In genomic region chr5:152901754-152902153, GRCh38 we compare ENCODE assay signal across 29 cellular contexts.
"Had no signal": no experiment of that assay in that cellular context is flagged by ENCODE, and none has a peak within 500 bp of the region (broad histone marks: within the 10 kb centered on the region; RNA-seq: fewer than 3 reads in every experiment).

No MANE protein-coding gene starts in this region.

- H3K27me3 ChIP-seq: stomach, suprapubic skin, testis, thyroid gland, tibial artery, tibial nerve, transverse colon, upper lobe of left lung, upper lobe of right lung, uterus, vagina had no signal

- H3K27ac ChIP-seq: stomach, suprapubic skin, testis, thoracic aorta, thyroid gland, tibial artery, tibial nerve, transverse colon, upper lobe of left lung, upper lobe of right lung, uterus, vagina had no signal

- H3K27ac Mint-ChIP-seq: stimulated activated effector memory CD8-positive, alpha-beta T cell treated with anti-CD3 and anti-CD28 coated beads, Interleukin-12 subunit alpha, Interleukin-12 subunit beta, amount 100 ng/mL, for 72 hours; stimulated activated memory B cell treated with anti-CD40 and anti-IgM and Interleukin-4, amounts not matched to agents 10 μg/mL and 1 μg/mL and 100 μg/mL, for 72 hours; stimulated activated naive B cell treated with anti-CD40 and anti-IgM and Interleukin-4, amounts not matched to agents 10 μg/mL and 1 μg/mL and 100 μg/mL, for 72 hours; stimulated activated naive CD8-positive, alpha-beta T cell treated with anti-CD3 and anti-CD28 coated beads, Interleukin-15, amount 100 ng/mL, for 72 hours; stimulated activated naive CD8-positive, alpha-beta T cell treated with anti-CD3 and anti-CD28 coated beads, Interleukin-15, Interleukin-2, amounts not matched to agents 100 ng/mL and 50 ng/mL, for 24 hours; type B pancreatic cell had no signal

- H3K4me3 ChIP-seq: stomach, suprapubic skin, testis, thoracic aorta, thyroid gland, tibial artery, tibial nerve, transverse colon, upper lobe of left lung, upper lobe of right lung, uterus, vagina had no signal

- H3K4me1 Mint-ChIP-seq: stimulated activated effector memory CD8-positive, alpha-beta T cell treated with anti-CD3 and anti-CD28 coated beads, Interleukin-12 subunit alpha, Interleukin-12 subunit beta, amount 100 ng/mL, for 72 hours; stimulated activated memory B cell treated with anti-CD40 and anti-IgM and Interleukin-4, amounts not matched to agents 10 μg/mL and 1 μg/mL and 100 μg/mL, for 72 hours; stimulated activated naive B cell treated with anti-CD40 and anti-IgM and Interleukin-4, amounts not matched to agents 10 μg/mL and 1 μg/mL and 100 μg/mL, for 72 hours; stimulated activated naive CD8-positive, alpha-beta T cell treated with anti-CD3 and anti-CD28 coated beads, Interleukin-15, amount 100 ng/mL, for 72 hours had no signal

- H3K4me3 Mint-ChIP-seq: stimulated activated effector memory CD8-positive, alpha-beta T cell treated with anti-CD3 and anti-CD28 coated beads, Interleukin-12 subunit alpha, Interleukin-12 subunit beta, amount 100 ng/mL, for 72 hours; stimulated activated memory B cell treated with anti-CD40 and anti-IgM and Interleukin-4, amounts not matched to agents 10 μg/mL and 1 μg/mL and 100 μg/mL, for 72 hours; stimulated activated naive B cell treated with anti-CD40 and anti-IgM and Interleukin-4, amounts not matched to agents 10 μg/mL and 1 μg/mL and 100 μg/mL, for 72 hours; stimulated activated naive CD8-positive, alpha-beta T cell treated with anti-CD3 and anti-CD28 coated beads, Interleukin-15, amount 100 ng/mL, for 72 hours; stimulated activated naive CD8-positive, alpha-beta T cell treated with anti-CD3 and anti-CD28 coated beads, Interleukin-15, Interleukin-2, amounts not matched to agents 100 ng/mL and 50 ng/mL, for 24 hours; type B pancreatic cell had no signal

- H3K9me3 ChIP-seq: stomach, suprapubic skin, testis, thoracic aorta, thyroid gland, tibial artery, tibial nerve, transverse colon, upper lobe of left lung, upper lobe of right lung, uterus, vagina had no signal

- H3K27me3 Mint-ChIP-seq: stimulated activated memory B cell treated with anti-CD40 and anti-IgM and Interleukin-4, amounts not matched to agents 10 μg/mL and 1 μg/mL and 100 μg/mL, for 72 hours; stimulated activated naive B cell treated with anti-CD40 and anti-IgM and Interleukin-4, amounts not matched to agents 10 μg/mL and 1 μg/mL and 100 μg/mL, for 72 hours; stimulated activated naive CD8-positive, alpha-beta T cell treated with anti-CD3 and anti-CD28 coated beads, Interleukin-15, amount 100 ng/mL, for 72 hours; stimulated activated naive CD8-positive, alpha-beta T cell treated with anti-CD3 and anti-CD28 coated beads, Interleukin-15, Interleukin-2, amounts not matched to agents 100 ng/mL and 50 ng/mL, for 24 hours; type B pancreatic cell had no signal

- FAIRE-seq: urothelium cell line had no signal

- H3K9me3 Mint-ChIP-seq: stimulated activated memory B cell treated with anti-CD40 and anti-IgM and Interleukin-4, amounts not matched to agents 10 μg/mL and 1 μg/mL and 100 μg/mL, for 72 hours; stimulated activated naive B cell treated with anti-CD40 and anti-IgM and Interleukin-4, amounts not matched to agents 10 μg/mL and 1 μg/mL and 100 μg/mL, for 72 hours; stimulated activated naive CD8-positive, alpha-beta T cell treated with anti-CD3 and anti-CD28 coated beads, Interleukin-15, Interleukin-2, amounts not matched to agents 100 ng/mL and 50 ng/mL, for 24 hours; type B pancreatic cell had no signal

- ATAC-seq: stimulated activated effector memory CD8-positive, alpha-beta T cell treated with anti-CD3 and anti-CD28 coated beads, Interleukin-12 subunit alpha, Interleukin-12 subunit beta, amount 100 ng/mL, for 72 hours; stimulated activated memory B cell treated with anti-CD40 and anti-IgM and Interleukin-4, amounts not matched to agents 10 μg/mL and 1 μg/mL and 100 μg/mL, for 72 hours; stimulated activated naive B cell treated with anti-CD40 and anti-IgM and Interleukin-4, amounts not matched to agents 10 μg/mL and 1 μg/mL and 100 μg/mL, for 72 hours; stimulated activated naive CD8-positive, alpha-beta T cell treated with anti-CD3 and anti-CD28 coated beads, Interleukin-15, amount 100 ng/mL, for 72 hours; stimulated activated naive CD8-positive, alpha-beta T cell treated with anti-CD3 and anti-CD28 coated beads, Interleukin-15, Interleukin-2, amounts not matched to agents 100 U/mL and 50 U/mL, for 24 hours; upper lobe of right lung had no signal

- H3K36me3 Mint-ChIP-seq: stimulated activated effector memory CD8-positive, alpha-beta T cell treated with anti-CD3 and anti-CD28 coated beads, Interleukin-12 subunit alpha, Interleukin-12 subunit beta, amount 100 ng/mL, for 72 hours; stimulated activated memory B cell treated with anti-CD40 and anti-IgM and Interleukin-4, amounts not matched to agents 10 μg/mL and 1 μg/mL and 100 μg/mL, for 72 hours; stimulated activated naive B cell treated with anti-CD40 and anti-IgM and Interleukin-4, amounts not matched to agents 10 μg/mL and 1 μg/mL and 100 μg/mL, for 72 hours; type B pancreatic cell had no signal

- DNase-seq: stimulated activated CD4-positive, alpha-beta T cell treated with anti-CD3 and anti-CD28 coated beads, Interleukin-2, amount 100 ng/mL, for 48 hours; stimulated activated CD4-positive, alpha-beta T cell treated with anti-CD3 and anti-CD28 coated beads, Interleukin-4, amount 100 ng/mL, for 1 hour; stimulated activated CD4-positive, alpha-beta T cell treated with anti-CD3 and anti-CD28 coated beads, Interleukin-4, amount 100 ng/mL, for 24 hours; stimulated activated CD4-positive, alpha-beta T cell treated with anti-CD3 and anti-CD28 coated beads, Interleukin-4, amount 100 ng/mL, for 4 hours; stimulated activated CD8-positive, alpha-beta memory T cell treated with anti-CD3 and anti-CD28 coated beads, Interleukin-4, amount 100 ng/mL, for 48 hours; stimulated activated naive B cell treated with anti-CD40 and anti-IgM and Interleukin-4, amounts not matched to agents 10 μg/mL and 1 μg/mL and 100 μg/mL, for 72 hours; stimulated activated naive CD4-positive, alpha-beta T cell; stimulated activated naive CD4-positive, alpha-beta T cell treated with Interleukin-2 at 50 U/mL for 16 hours; stimulated activated naive CD8-positive, alpha-beta T cell treated with anti-CD3 and anti-CD28 coated beads, Interleukin-15, amount 100 ng/mL, for 72 hours; stimulated activated naive CD8-positive, alpha-beta T cell treated with anti-CD3 and anti-CD28 coated beads, Interleukin-15, Interleukin-2, amounts not matched to agents 100 U/mL and 50 U/mL, for 24 hours; stomach; substantia nigra; testis; thyroid gland; tibial artery; transverse colon; trophoblast cell; upper lobe of left lung; upper lobe of right lung; uterus had no signal

- H3K36me3 ChIP-seq: stomach, suprapubic skin, thoracic aorta, thyroid gland, tibial artery, tibial nerve, transverse colon, upper lobe of left lung, upper lobe of right lung, uterus, vagina had no signal

- H3K4me1 ChIP-seq: stomach, suprapubic skin, testis, thyroid gland, tibial artery, tibial nerve, transverse colon, upper lobe of left lung, upper lobe of right lung, uterus, vagina had no signal
